ENCODE assay signal across 9 cellular contexts in the genomic region with DNA sequence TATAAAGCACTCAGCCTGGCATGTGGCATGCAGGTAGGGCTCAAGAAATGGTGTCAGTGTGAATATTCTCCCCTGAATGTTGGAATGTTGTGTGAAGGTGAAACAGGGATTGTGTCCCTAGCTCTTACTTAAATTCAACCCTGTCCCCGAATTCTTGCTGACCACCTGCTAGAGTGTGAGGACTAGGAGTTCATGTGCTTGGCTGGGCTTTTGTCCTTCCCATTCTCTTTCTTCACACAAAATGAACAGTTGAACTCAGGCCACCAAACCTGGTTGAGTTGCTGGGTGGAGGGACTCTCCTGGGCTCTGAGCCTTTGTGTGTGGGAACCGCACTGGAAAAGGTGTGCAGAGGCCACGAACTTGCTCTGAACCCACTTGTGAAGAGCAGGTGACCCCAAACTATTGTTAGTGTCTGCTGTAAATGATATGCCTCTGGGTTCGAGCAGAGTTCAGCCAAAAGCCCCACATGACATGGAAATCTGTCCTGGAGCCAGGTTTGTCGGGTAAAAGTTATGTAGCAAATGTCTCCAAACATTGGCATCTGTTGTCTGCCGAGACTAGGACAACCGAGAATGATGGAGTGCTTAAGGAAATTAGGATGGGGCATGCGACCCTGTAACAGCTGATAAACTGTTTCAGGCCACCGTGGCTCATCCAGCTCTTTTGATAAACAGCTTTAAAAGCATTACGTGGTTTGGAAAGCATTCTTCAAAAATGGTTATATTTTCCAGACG.
DNase-seq lines count a peak whose midpoint lies in the region; ATAC-seq and TF ChIP-seq lines count a peak whose summit lies in the region.
"Had no signal": no experiment of that assay in that cellular context is flagged by ENCODE, and none has a peak within 500 bp of the region (broad histone marks: within the 10 kb centered on the region; RNA-seq: fewer than 3 reads in every experiment).

No MANE protein-coding gene starts in this region.

- H3K27ac Mint-ChIP-seq in activated T-helper 2 cell treated with anti-CD3 and anti-CD28 coated beads, Interferon-gamma antibody, Interleukin-2, Interleukin-4, amounts not matched to agents 10 μg/mL and 5 μg/mL and 100 μg/mL, durations not matched to agents 14 hours and 24 hours and 36 hours, result peak overlapping the region; percentile 95

- no peaks in the 10 kb centered on the region for H3K27me3 Mint-ChIP-seq in activated T-helper 2 cell treated with anti-CD3 and anti-CD28 coated beads, Interferon-gamma antibody, Interleukin-2, Interleukin-4, amounts not matched to agents 10 μg/mL and 5 μg/mL and 100 μg/mL, durations not matched to agents 14 hours and 24 hours and 36 hours (ENCODE audit: low read depth)

- no peak overlapping the region for H2BK15ac ChIP-seq in mesendoderm (replicated peaks; ENCODE audit: low read depth)

- no peaks in the 10 kb centered on the region for H3K27me3 ChIP-seq in stomach smooth muscle (ENCODE audit: control insufficient read depth in 1 of 2, insufficient read depth in 2 of 2, low read length in 2 of 2)
- no peaks in the 10 kb centered on the region for H3K27me3 ChIP-seq in body of pancreas
- H3K27me3 ChIP-seq in mesendoderm (ENCODE audit: insufficient read depth, low read length, poor library complexity), result no peaks in the 10 kb centered on the region

- WGBS in body of pancreas, 2 donors, result 69 to 72% methylated on average over 11 of the region's 11 CpGs
- WGBS in mesendoderm (ENCODE audit: extremely low coverage, insufficient coverage, low lambda C conversion rate), result no CpG with 5 or more reads among the region's 11 CpGs

- no peak overlapping the region for H3K23ac ChIP-seq in mesendoderm (ENCODE audit: low read length)

- H4K5ac ChIP-seq in mesendoderm (ENCODE audit: low read length), result no peak overlapping the region

- H2AK5ac ChIP-seq in mesendoderm (ENCODE audit: low read length), result no peak overlapping the region

- no peak for TF ChIP-seq CTCF in body of pancreas (IDR thresholded peaks at IDR 0.05)

- no peak overlapping the region for H2BK5ac ChIP-seq in mesendoderm (ENCODE audit: low read length)

- no peak overlapping the region for H3K56ac ChIP-seq in mesendoderm (ENCODE audit: low read length)

- H2BK120ac ChIP-seq in mesendoderm (ENCODE audit: low read depth, low read length), result no peak overlapping the region

- peak overlapping the region; percentile 3 to 40 for H3K4me3 ChIP-seq in stomach smooth muscle (ENCODE audit: low read length in 2 of 2)
- no peak overlapping the region for H3K4me3 ChIP-seq in body of pancreas
- H3K4me3 ChIP-seq in mesendoderm (ENCODE audit: low read length), result no peak overlapping the region

- H3K36me3 Mint-ChIP-seq in activated T-helper 2 cell treated with anti-CD3 and anti-CD28 coated beads, Interferon-gamma antibody, Interleukin-2, Interleukin-4, amounts not matched to agents 10 μg/mL and 5 μg/mL and 100 μg/mL, durations not matched to agents 14 hours and 24 hours and 36 hours (ENCODE audit: low read depth), result peaks cover 50% of the 10 kb centered on the region

- H3K9ac ChIP-seq in stomach smooth muscle (ENCODE audit: low read length in 2 of 2) (no peak overlapping the region), mesendoderm (ENCODE audit: low read length) (no peak overlapping the region)

- peak; percentile 31 for ATAC-seq in left lobe of liver
- no peak for ATAC-seq in body of pancreas

- peaks cover 70% of the 10 kb centered on the region for H3K4me1 Mint-ChIP-seq in activated T-helper 2 cell treated with anti-CD3 and anti-CD28 coated beads, Interferon-gamma antibody, Interleukin-2, Interleukin-4, amounts not matched to agents 10 μg/mL and 5 μg/mL and 100 μg/mL, durations not matched to agents 14 hours and 24 hours and 36 hours (ENCODE audit: low read depth)

- H3K4me1 ChIP-seq in stomach smooth muscle (ENCODE audit: control insufficient read depth, insufficient read depth, low read length) (peaks cover 70% of the 10 kb centered on the region), body of pancreas (peaks cover 79% of the 10 kb centered on the region), mesendoderm (ENCODE audit: control insufficient read depth, low read depth, low read length) (no peaks in the 10 kb centered on the region)

- H3K36me3 ChIP-seq in stomach smooth muscle (ENCODE audit: control insufficient read depth in 2 of 2, insufficient read depth in 2 of 2, low read length in 2 of 2) (no peaks in the 10 kb centered on the region), body of pancreas (replicated peaks in 1 of 2; ENCODE audit: insufficient read depth in 1 of 2, low read depth in 2 of 2) (no peaks in the 10 kb centered on the region), mesendoderm (ENCODE audit: control insufficient read depth, insufficient read depth, low read length) (no peaks in the 10 kb centered on the region)

- TF ChIP-seq POLR2A in body of pancreas (IDR thresholded peaks at IDR 0.05), result no peak

- intact Hi-C loops in activated T-helper 2 cell treated with anti-CD3 and anti-CD28 coated beads, Interferon-gamma antibody, Interleukin-2, Interleukin-4, amounts not matched to agents 10 μg/mL and 5 μg/mL and 100 μg/mL, durations not matched to agents 14 hours and 24 hours and 36 hours (cut with micrococcal nuclease), result loop anchor here (1.0 kb wide), 4 partner anchors 24 to 146 kb away; no protein-coding TSS in a partner anchor
- intact Hi-C loops in body of pancreas (cut with DNase I), result no loop called here

- H3K27ac ChIP-seq in stomach smooth muscle (ENCODE audit: low read length), result peak overlapping the region; percentile 84
- peak overlapping the region in 2 of 4 donors; percentile 5 to 25 for H3K27ac ChIP-seq in body of pancreas
- H3K27ac ChIP-seq in mesendoderm (ENCODE audit: low read depth, low read length), result no peak overlapping the region

- no peak overlapping the region for H3K4ac ChIP-seq in mesendoderm (ENCODE audit: low read depth, low read length)

- no peaks in the 10 kb centered on the region for H3K79me1 ChIP-seq in mesendoderm (ENCODE audit: low read length)

- H3K9me3 Mint-ChIP-seq in activated T-helper 2 cell treated with anti-CD3 and anti-CD28 coated beads, Interferon-gamma antibody, Interleukin-2, Interleukin-4, amounts not matched to agents 10 μg/mL and 5 μg/mL and 100 μg/mL, durations not matched to agents 14 hours and 24 hours and 36 hours, result no peaks in the 10 kb centered on the region

- no peak overlapping the region for H3K4me2 ChIP-seq in mesendoderm (ENCODE audit: low read length)

- no peak overlapping the region for H3K4me3 Mint-ChIP-seq in activated T-helper 2 cell treated with anti-CD3 and anti-CD28 coated beads, Interferon-gamma antibody, Interleukin-2, Interleukin-4, amounts not matched to agents 10 μg/mL and 5 μg/mL and 100 μg/mL, durations not matched to agents 14 hours and 24 hours and 36 hours (ENCODE audit: low read depth)

- peak; percentile 26 to 48 for DNase-seq in NCI-H2081 (lab: John Stamatoyannopoulos, UW)
- DNase-seq in NCI-H2081 treated with DMSO at 0.1 percent for 48 hours (lab: John Stamatoyannopoulos, UW), result no peak
- no peak for DNase-seq in activated T-helper 2 cell treated with anti-CD3 and anti-CD28 coated beads, Interferon-gamma antibody, Interleukin-2, Interleukin-4, amounts not matched to agents 10 μg/mL and 5 μg/mL and 100 μg/mL, durations not matched to agents 14 hours and 24 hours and 36 hours (ENCODE audit: low spot score)
- DNase-seq in left lobe of liver (ENCODE audit: low spot score), result peak; percentile 75
- no peak for DNase-seq in body of pancreas
- no peak for DNase-seq in dermis blood vessel endothelial cell
- DNase-seq in mesendoderm, result no peak
- DNase-seq: 8988T had no signal

- H3K18ac ChIP-seq in mesendoderm (ENCODE audit: low read length), result no peak overlapping the region

- no peaks in the 10 kb centered on the region for H3K79me2 ChIP-seq in mesendoderm (ENCODE audit: control insufficient read depth, insufficient read depth, low read length)

- H3K9me3 ChIP-seq in stomach smooth muscle (ENCODE audit: control insufficient read depth in 2 of 2, low read length in 2 of 2) (no peaks in the 10 kb centered on the region), body of pancreas (no peaks in the 10 kb centered on the region)

- H4K8ac ChIP-seq in mesendoderm (ENCODE audit: low read depth, low read length), result no peak overlapping the region

Comparison
In these comparisons a context has a peak if more than half of its experiments do, and no peak if none do; other contexts are left out.
1. DNase-seq: peak in NCI-H2081 (2 of 2) and left lobe of liver (single experiment); none in NCI-H2081 treated with DMSO at 0.1 percent for 48 hours (single experiment), activated T-helper 2 cell treated with anti-CD3 and anti-CD28 coated beads, Interferon-gamma antibody, Interleukin-2, Interleukin-4, amounts not matched to agents 10 μg/mL and 5 μg/mL and 100 μg/mL, durations not matched to agents 14 hours and 24 hours and 36 hours (single experiment), body of pancreas (0 of 4), dermis blood vessel endothelial cell (single experiment) and mesendoderm (single experiment).
2. H3K4me3 ChIP-seq: peak in stomach smooth muscle (2 of 2); none in body of pancreas (0 of 2) and mesendoderm (single experiment).